In the genomic region with DNA sequence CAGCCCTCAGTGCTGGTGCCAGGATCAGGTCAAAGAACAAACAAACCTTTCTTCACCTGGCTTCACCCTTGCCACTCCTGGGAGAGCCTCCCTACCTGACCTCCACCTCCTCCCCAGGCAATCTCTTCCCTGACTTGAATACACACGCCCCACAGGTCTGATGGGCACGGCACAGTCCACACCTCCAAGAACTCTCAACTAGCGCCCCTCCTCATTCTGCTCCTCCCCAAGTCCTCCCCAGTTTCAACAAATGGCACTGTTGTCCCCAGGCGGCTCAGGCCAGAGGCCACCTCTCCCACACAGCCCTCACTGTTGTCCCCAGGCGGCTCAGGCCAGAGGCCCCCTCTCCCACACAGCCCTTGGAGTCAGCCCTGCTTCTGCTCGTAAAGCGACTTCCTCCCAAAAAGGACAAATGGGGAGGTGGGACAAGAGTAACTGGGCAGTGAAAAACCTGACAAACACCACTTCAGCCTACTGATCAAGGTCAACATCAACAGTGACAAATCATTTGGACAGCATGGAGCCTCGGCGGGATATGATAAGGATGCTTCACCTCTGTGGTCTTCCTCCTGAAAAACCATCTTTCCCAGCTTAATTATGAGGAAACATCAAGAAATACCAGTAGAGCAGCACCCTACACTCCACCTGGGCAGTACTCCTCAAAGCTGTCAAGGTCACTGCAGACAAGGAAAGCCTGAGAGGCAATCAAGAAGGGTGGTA, we compare ENCODE assay signal across 16 cellular contexts. TPM values are rescaled to one million over a fixed set of nuclear protein-coding genes. Genes with fewer than 3 reads are reported as not detected.
A peak's percentile ranks its signal among the peaks of the same experiment; 100 is the strongest.
DNase-seq lines count a peak whose midpoint lies in the region; ATAC-seq and TF ChIP-seq lines count a peak whose summit lies in the region.
"Had no signal": no experiment of that assay in that cellular context is flagged by ENCODE, and none has a peak within 500 bp of the region (broad histone marks: within the 10 kb centered on the region; RNA-seq: fewer than 3 reads in every experiment).

No MANE protein-coding gene starts in this region.

- no peak overlapping the region for H3K27ac Mint-ChIP-seq in activated T-cell treated with anti-CD3 and anti-CD28 coated beads, Interleukin-2, amount 50 U/mL, for 72 hours
- 0 out of 2 replicates have a peak overlapping the region, but pooled peaks have one; percentile 5 for H3K27ac Mint-ChIP-seq in WTC11
- H3K27ac Mint-ChIP-seq: activated CD8-positive, alpha-beta memory T cell treated with anti-CD3 and anti-CD28 coated beads, Interleukin-2, amount 10 ng/mL, durations not matched to agents 7 days and 5 days had no signal

- no peak for TF ChIP-seq POLR2A in esophagus squamous epithelium (IDR thresholded peaks at IDR 0.05)

- WGBS in esophagus squamous epithelium, 2 donors, result 60 to 63% methylated on average over 7 to 8 of the region's 9 CpGs
- WGBS in thymus, result 92% methylated on average over 9 of the region's 9 CpGs

- no peak for ATAC-seq in activated T-cell treated with anti-CD3 and anti-CD28 coated beads, Interleukin-2, amount 50 U/mL, for 72 hours (replicated peaks in 1 of 2)
- no peak for ATAC-seq in WTC11
- ATAC-seq in GM21723 (IDR thresholded peaks at IDR 0.05; ENCODE audit: unreplicated experiment), result no peak
- ATAC-seq in HG03135 (IDR thresholded peaks at IDR 0.05; ENCODE audit: unreplicated experiment), result no peak
- ATAC-seq in HG03432 (IDR thresholded peaks at IDR 0.05; ENCODE audit: unreplicated experiment), result no peak
- ATAC-seq: activated CD8-positive, alpha-beta memory T cell treated with anti-CD3 and anti-CD28 coated beads, Interleukin-2, amount 10 ng/mL, durations not matched to agents 7 days and 5 days; left cardiac atrium had no signal

- peak overlapping the region in 3 of 4 donors; percentile 40 to 72 (median 49) for H3K27ac ChIP-seq in esophagus squamous epithelium
- H3K27ac ChIP-seq in thymus (ENCODE audit: low read depth), result no peak overlapping the region
- H3K27ac ChIP-seq: esophagus muscularis mucosa had no signal

- H3K9me3 ChIP-seq in esophagus squamous epithelium (no peaks in the 10 kb centered on the region), thymus (ENCODE audit: control insufficient read depth) (no peaks in the 10 kb centered on the region)
- H3K9me3 ChIP-seq: adrenal gland, esophagus muscularis mucosa, MG63 had no signal

- POLR2A ChIA-PET in WTC11 (lab: Charles Lee), result no interaction called here

- H3K4me3 Mint-ChIP-seq in activated T-cell treated with anti-CD3 and anti-CD28 coated beads, Interleukin-2, amount 50 U/mL, for 72 hours, result peak overlapping the region; percentile 36 to 47
- H3K4me3 Mint-ChIP-seq in WTC11, result no peak overlapping the region
- H3K4me3 Mint-ChIP-seq: activated CD8-positive, alpha-beta memory T cell treated with anti-CD3 and anti-CD28 coated beads, Interleukin-2, amount 10 ng/mL, durations not matched to agents 7 days and 5 days had no signal

- peaks cover 50% of the 10 kb centered on the region for H3K4me1 Mint-ChIP-seq in activated T-cell treated with anti-CD3 and anti-CD28 coated beads, Interleukin-2, amount 50 U/mL, for 72 hours (ENCODE audit: low read depth)
- peaks cover 20% of the 10 kb centered on the region for H3K4me1 Mint-ChIP-seq in WTC11

- H3K4me3 ChIP-seq in esophagus squamous epithelium (no peak overlapping the region), thymus (ENCODE audit: low read length) (peak overlapping the region; percentile 35)
- H3K4me3 ChIP-seq: adrenal gland, esophagus muscularis mucosa, MG63 had no signal

- H3K9me3 Mint-ChIP-seq in activated T-cell treated with anti-CD3 and anti-CD28 coated beads, Interleukin-2, amount 50 U/mL, for 72 hours, result no peaks in the 10 kb centered on the region
- H3K9me3 Mint-ChIP-seq in WTC11, result no peaks in the 10 kb centered on the region

- H3K4me1 ChIP-seq in esophagus squamous epithelium (peaks cover 24 to 75% (median 41%) of the 10 kb centered on the region in 3 donors), thymus (ENCODE audit: control insufficient read depth, insufficient read depth, low read length) (peaks cover 72% of the 10 kb centered on the region)

- TF ChIP-seq CTCF in WTC11 (IDR thresholded peaks at IDR 0.05), result no peak
- no peak for TF ChIP-seq CTCF in esophagus squamous epithelium (IDR thresholded peaks at IDR 0.05)

- peaks cover 2 to 3% of the 10 kb centered on the region in 2 donors for H3K36me3 Mint-ChIP-seq in activated T-cell treated with anti-CD3 and anti-CD28 coated beads, Interleukin-2, amount 50 U/mL, for 72 hours (ENCODE audit: insufficient read depth in 2 of 2)
- H3K36me3 Mint-ChIP-seq in WTC11, result peaks cover 3% of the 10 kb centered on the region; the same call in 1 of the 2 replicates

- H3K36me3 ChIP-seq in esophagus squamous epithelium, result peaks cover 0 to 10% (median 0%) of the 10 kb centered on the region in 3 donors
- H3K36me3 ChIP-seq in thymus (ENCODE audit: control insufficient read depth, insufficient read depth), result peaks cover 20% of the 10 kb centered on the region

- no peaks in the 10 kb centered on the region for H3K27me3 ChIP-seq in esophagus squamous epithelium
- H3K27me3 ChIP-seq in thymus (ENCODE audit: control insufficient read depth, insufficient read depth), result no peaks in the 10 kb centered on the region
- H3K27me3 ChIP-seq: adrenal gland, esophagus muscularis mucosa, MG63 had no signal

- H3K27me3 Mint-ChIP-seq in activated T-cell treated with anti-CD3 and anti-CD28 coated beads, Interleukin-2, amount 50 U/mL, for 72 hours (ENCODE audit: low read depth), result no peaks in the 10 kb centered on the region
- H3K27me3 Mint-ChIP-seq in WTC11 (ENCODE audit: low read depth), result peaks cover 18% of the 10 kb centered on the region
- H3K27me3 Mint-ChIP-seq: activated CD8-positive, alpha-beta memory T cell treated with anti-CD3 and anti-CD28 coated beads, Interleukin-2, amount 10 ng/mL, durations not matched to agents 7 days and 5 days had no signal

- no peak for DNase-seq in activated T-cell treated with anti-CD3 and anti-CD28 coated beads, Interleukin-2, amount 50 U/mL, for 72 hours
- no peak for DNase-seq in activated T-cell treated with anti-CD3 and anti-CD28 coated beads for 4 hours
- DNase-seq in WTC11 (ENCODE audit: low spot score), result no peak
- DNase-seq in esophagus squamous epithelium (lab: John Stamatoyannopoulos, UW), result no peak
- DNase-seq: activated CD8-positive, alpha-beta memory T cell treated with anti-CD3 and anti-CD28 coated beads, Interleukin-2, amount 10 ng/mL, durations not matched to agents 7 days and 5 days; adrenal gland; HCEC 1CT; left cardiac atrium; MG63; NCI-H2029 treated with DMSO at 0.1 percent for 48 hours; T-helper 9 cell had no signal

- CTCF ChIA-PET in WTC11 (lab: Charles Lee), result interaction anchor here (1.0 to 1.5 kb wide), 4 partner anchors 11 to 126 kb away, joined by 3 to 5 read pairs (median 3); no protein-coding TSS in a partner anchor

- intact Hi-C loops in esophagus squamous epithelium (cut with DNase I), result no loop called here

TF ChIP-seq in WTC11, 78 proteins besides CTCF, POLR2A, EP300 and RAD21:
- no peak for TF ChIP-seq NFATC4 (CRISPR knock-in tag; IDR thresholded peaks at IDR 0.05)

RNA-seq across cellular contexts. Expression of a gene that starts 2.9 kb away (rescaled TPM):
- 10 to 100 TPM; 28.2 to 40.3 TPM for total RNA-seq in activated T-cell treated with anti-CD3 and anti-CD28 coated beads, Interleukin-2, amount 50 U/mL, for 72 hours
- total RNA-seq in WTC11 (2021), result 45.0 to 66.7 TPM (median 47.7 TPM) in 3 replicates
- total RNA-seq in esophagus squamous epithelium, result 10 to 100 TPM; 40.6 to 85.6 (median 72.8) TPM
- 16.8 TPM for polyA plus RNA-seq in thymus

RNA-seq across cellular contexts. Expression of a gene that starts 18.1 kb away (rescaled TPM):
- total RNA-seq in activated T-cell treated with anti-CD3 and anti-CD28 coated beads, Interleukin-2, amount 50 U/mL, for 72 hours, result 100 to 1,000 TPM; 232 to 268 TPM
- 113 to 128 TPM (median 119 TPM) in 3 replicates for total RNA-seq in WTC11 (2021)
- total RNA-seq in esophagus squamous epithelium, result 10 to 100 TPM; 31.9 to 36.4 (median 34.5) TPM
- 18.6 TPM for polyA plus RNA-seq in thymus

RNA-seq across cellular contexts. Expression of a gene that starts 60.0 kb away (rescaled TPM):
- under 1 TPM in 1 of 2 donors, not detected in 1; 0.36 TPM for total RNA-seq in activated T-cell treated with anti-CD3 and anti-CD28 coated beads, Interleukin-2, amount 50 U/mL, for 72 hours
- total RNA-seq in WTC11 (2021) (18.2 to 19.9 TPM (median 19.7 TPM) in 3 replicates), esophagus squamous epithelium (100 to 1,000 TPM; 175 to 307 (median 223) TPM)
- polyA plus RNA-seq in thymus, result 13.2 TPM

Comparison
In these comparisons a context has a peak if more than half of its experiments do, and no peak if none do; other contexts are left out.
1. RNA of a gene that starts 60.0 kb away (total RNA-seq): 175 to 307 TPM in esophagus squamous epithelium and 18.2 to 19.9 TPM in WTC11; 0.36 TPM in activated T-cell treated with anti-CD3 and anti-CD28 coated beads, Interleukin-2, amount 50 U/mL, for 72 hours; every median in the first group is over 10 times any median in the second.